ENCODE assay signal across 14 cellular contexts in genomic region chr3:188001052-188001567, GRCh38.
DNase-seq lines count a peak whose midpoint lies in the region; ATAC-seq and TF ChIP-seq lines count a peak whose summit lies in the region.
"Had no signal": no experiment of that assay in that cellular context is flagged by ENCODE, and none has a peak within 500 bp of the region (broad histone marks: within the 10 kb centered on the region; RNA-seq: fewer than 3 reads in every experiment).

No MANE protein-coding gene starts in this region.

- H3K27ac ChIP-seq in spleen = peak overlapping the region; percentile 14 to 90 (median 70)
- H3K27ac ChIP-seq: cardiac muscle cell had no signal

- TF ChIP-seq POLR2A in spleen (IDR thresholded peaks at IDR 0.05) = no peak

- H3K9me3 ChIP-seq in spleen = no peaks in the 10 kb centered on the region

- no peak for TF ChIP-seq CTCF in spleen (IDR thresholded peaks at IDR 0.05 in 8 of 11, conservative IDR thresholded peaks at IDR 0.05 in 3 of 11)

- peaks cover 52% of the 10 kb centered on the region for H3K4me1 Mint-ChIP-seq in activated T-cell treated with anti-CD3 and anti-CD28 coated beads, Interleukin-2, amount 50 U/mL, for 72 hours (ENCODE audit: low read depth)
- peaks cover 53% of the 10 kb centered on the region for H3K4me1 Mint-ChIP-seq in activated naive CD8-positive, alpha-beta T cell treated with anti-CD3 and anti-CD28 coated beads for 36 hours

- ATAC-seq in activated T-cell treated with anti-CD3 and anti-CD28 coated beads, Interleukin-2, amount 50 U/mL, for 72 hours (replicated peaks in 1 of 2) = no peak
- ATAC-seq in HG03280 (IDR thresholded peaks at IDR 0.05; ENCODE audit: unreplicated experiment) = no peak
- ATAC-seq: WTC11 had no signal

- no peak for DNase-seq in activated T-cell treated with anti-CD3 and anti-CD28 coated beads, Interleukin-2, amount 50 U/mL, for 72 hours
- no peak for DNase-seq in activated T-cell treated with anti-CD3 and anti-CD28 coated beads, Interleukin-2, amount 50 U/mL, for 48 hours
- peak; percentile 65 for DNase-seq in NCI-H2029 treated with DMSO at 0.1 percent for 48 hours (lab: John Stamatoyannopoulos, UW)
- DNase-seq in activated naive CD8-positive, alpha-beta T cell treated with anti-CD3 and anti-CD28 coated beads for 36 hours = no peak
- no peak for DNase-seq in spleen
- DNase-seq in posterior vena cava (ENCODE audit: low spot score) = no peak
- DNase-seq in cardiac septum (ENCODE audit: low spot score) = no peak
- DNase-seq: KBM-7, NCI-H226, right cardiac atrium had no signal

- 83 to 92% (median 89%) methylated on average over 3 of the region's 3 CpGs for WGBS in spleen, 5 donors

- H3K4me3 Mint-ChIP-seq in activated T-cell treated with anti-CD3 and anti-CD28 coated beads, Interleukin-2, amount 50 U/mL, for 72 hours = peak overlapping the region in 1 of 2 donors; percentile 54
- no peak overlapping the region for H3K4me3 Mint-ChIP-seq in activated naive CD8-positive, alpha-beta T cell treated with anti-CD3 and anti-CD28 coated beads for 36 hours
- H3K4me3 Mint-ChIP-seq: B cell, WTC11 had no signal

- H3K36me3 Mint-ChIP-seq in activated T-cell treated with anti-CD3 and anti-CD28 coated beads, Interleukin-2, amount 50 U/mL, for 72 hours (ENCODE audit: insufficient read depth in 2 of 2) = no peaks in the 10 kb centered on the region
- H3K36me3 Mint-ChIP-seq in activated naive CD8-positive, alpha-beta T cell treated with anti-CD3 and anti-CD28 coated beads for 36 hours = peaks cover 2% of the 10 kb centered on the region
- H3K36me3 Mint-ChIP-seq: WTC11 had no signal

- no peak overlapping the region for H3K4me3 ChIP-seq in spleen
- H3K4me3 ChIP-seq: cardiac muscle cell had no signal

- no peaks in the 10 kb centered on the region for H3K27me3 ChIP-seq in spleen (replicated peaks in 1 of 7)
- H3K27me3 ChIP-seq: cardiac muscle cell had no signal

- H3K27ac Mint-ChIP-seq in activated T-cell treated with anti-CD3 and anti-CD28 coated beads, Interleukin-2, amount 50 U/mL, for 72 hours = peak overlapping the region; percentile 27
- H3K27ac Mint-ChIP-seq in activated naive CD8-positive, alpha-beta T cell treated with anti-CD3 and anti-CD28 coated beads for 36 hours = peak overlapping the region; percentile 92
- H3K27ac Mint-ChIP-seq: WTC11 had no signal

- no peaks in the 10 kb centered on the region for H3K27me3 Mint-ChIP-seq in activated T-cell treated with anti-CD3 and anti-CD28 coated beads, Interleukin-2, amount 50 U/mL, for 72 hours (ENCODE audit: low read depth)
- no peaks in the 10 kb centered on the region for H3K27me3 Mint-ChIP-seq in activated naive CD8-positive, alpha-beta T cell treated with anti-CD3 and anti-CD28 coated beads for 36 hours
- H3K27me3 Mint-ChIP-seq: B cell had no signal

- peaks cover 0 to 31% (median 18%) of the 10 kb centered on the region in 6 donors for H3K4me1 ChIP-seq in spleen

- H3K9me3 Mint-ChIP-seq in activated T-cell treated with anti-CD3 and anti-CD28 coated beads, Interleukin-2, amount 50 U/mL, for 72 hours = no peaks in the 10 kb centered on the region
- H3K9me3 Mint-ChIP-seq in activated naive CD8-positive, alpha-beta T cell treated with anti-CD3 and anti-CD28 coated beads for 36 hours = peaks cover 2% of the 10 kb centered on the region
- H3K9me3 Mint-ChIP-seq: WTC11 had no signal

- intact Hi-C loops in spleen (cut with DNase I; ENCODE audit: low total_unique reads) (no loop called here), posterior vena cava (cut with DNase I) (no loop called here), cardiac septum (cut with DNase I) (no loop called here)

- no peaks in the 10 kb centered on the region for H3K36me3 ChIP-seq in spleen
- H3K36me3 ChIP-seq: cardiac muscle cell had no signal
